8 cellular contexts compared by ENCODE assay signal in the genomic region with DNA sequence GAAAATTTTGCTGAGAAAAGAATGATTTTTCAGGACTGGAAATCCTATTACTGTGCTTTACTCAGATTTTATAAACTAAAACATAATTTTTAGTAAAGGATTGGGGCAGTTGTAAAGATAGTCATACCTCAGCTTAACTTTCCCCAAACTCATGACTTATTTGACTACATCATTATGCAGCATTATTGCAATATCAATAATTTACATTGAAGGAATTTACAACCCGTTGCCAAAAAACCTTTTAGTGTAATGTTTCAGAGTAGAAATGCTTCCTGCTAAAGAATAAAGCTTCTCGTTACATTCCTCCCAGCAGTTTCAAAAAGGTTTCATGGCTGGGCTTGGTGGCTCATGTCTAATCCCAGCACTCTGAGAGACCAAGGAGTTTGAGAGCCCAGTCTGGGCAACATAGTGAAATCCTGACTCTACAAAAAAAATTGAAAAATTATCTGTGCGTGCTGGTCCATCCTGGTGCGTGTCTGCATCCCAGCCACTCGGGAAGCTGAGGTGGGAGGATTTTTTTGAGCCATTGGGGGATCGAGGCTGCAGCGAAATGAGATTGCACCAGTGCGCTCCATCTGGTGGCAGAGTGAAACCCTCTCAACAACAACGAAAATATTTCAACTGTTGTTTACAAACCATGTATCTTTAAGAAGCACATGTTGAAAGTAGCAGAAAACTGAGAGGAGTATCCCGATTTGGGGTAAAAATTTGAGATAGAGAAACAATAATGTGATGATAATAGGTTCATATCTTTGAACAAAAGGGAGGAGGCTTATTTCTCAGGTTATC. TPM values are rescaled to one million over a fixed set of nuclear protein-coding genes. Genes with fewer than 3 reads are reported as not detected.
DNase-seq lines count a peak whose midpoint lies in the region; TF ChIP-seq lines count a peak whose summit lies in the region.

No MANE protein-coding gene starts in this region.

- H3K27me3 ChIP-seq in AG04450 (ENCODE audit: control insufficient read depth, insufficient read depth, low read length) (no peaks in the 10 kb centered on the region), uterus (no peaks in the 10 kb centered on the region), vagina (no peaks in the 10 kb centered on the region)

- TF ChIP-seq CTCF in AG04450 (IDR thresholded peaks at IDR 0.05; ENCODE audit: low read depth, low read length) (peak; percentile 71), GM12864 (IDR thresholded peaks at IDR 0.05; ENCODE audit: low read depth, low read length, missing control alignments) (peak; percentile 65), uterus (IDR thresholded peaks at IDR 0.05) (peak in 3 of 4 experiments; percentile 16 to 49 (median 38)), vagina (IDR thresholded peaks at IDR 0.05) (peak in 1 of 3 experiments; percentile 27)

- intact Hi-C loops in uterus (cut with DNase I; ENCODE audit: low total_unique reads) = loop anchor here (10.0 kb wide), 1 partner anchor 64 kb away; the partner anchor contains the start of gene CDK19
- intact Hi-C loops in vagina (cut with DNase I) = no loop called here

- peaks cover 14% of the 10 kb centered on the region for H3K36me3 ChIP-seq in SK-N-MC (ENCODE audit: insufficient read depth, low read length)
- peaks cover 28% of the 10 kb centered on the region for H3K36me3 ChIP-seq in mesodermal cell (ENCODE audit: control insufficient read depth, insufficient read depth, low read length)
- no peaks in the 10 kb centered on the region for H3K36me3 ChIP-seq in uterus
- H3K36me3 ChIP-seq in vagina = no peaks in the 10 kb centered on the region

- TF ChIP-seq POLR2A in uterus (IDR thresholded peaks at IDR 0.05) (no peak), vagina (IDR thresholded peaks at IDR 0.05) (no peak)

- H3K9ac ChIP-seq in SK-N-MC (ENCODE audit: insufficient read length) = peak overlapping the region; percentile 91

- H3K27ac ChIP-seq in AG04450 (ENCODE audit: low read depth, low read length) (peak overlapping the region; percentile 70), SK-N-MC (peak overlapping the region; percentile 91), cingulate gyrus (ENCODE audit: low read depth, low read length) (peak overlapping the region; percentile 65), mesodermal cell (ENCODE audit: low read depth, low read length, severe bottlenecking) (no peak overlapping the region), uterus (no peak overlapping the region), vagina (no peak overlapping the region)

- CTCF ChIA-PET in AG04450 (lab: Charles Lee) = interaction anchor here (0.6 to 2.8 kb wide), 10 partner anchors 11 to 361 kb away, joined by 3 to 27 read pairs (median 3); no protein-coding TSS in a partner anchor

- peak overlapping the region; percentile 33 for H3K4me3 ChIP-seq in AG04450 (ENCODE audit: low read depth, low read length)
- peak overlapping the region; percentile 15 for H3K4me3 ChIP-seq in GM12864 (ENCODE audit: low read depth, low read length)
- H3K4me3 ChIP-seq in SK-N-MC = peak overlapping the region; percentile 93
- H3K4me3 ChIP-seq in mesodermal cell (ENCODE audit: extremely low read depth, insufficient read depth, low read length, poor library complexity, severe bottlenecking) = peak overlapping the region; percentile 95
- H3K4me3 ChIP-seq in uterus = no peak overlapping the region
- no peak overlapping the region for H3K4me3 ChIP-seq in vagina

- DNase-seq in AG04450 (ENCODE audit: low read depth, low spot score) = peak; percentile 20
- no peak for DNase-seq in GM12864 (ENCODE audit: low read depth)
- DNase-seq in SK-N-MC (ENCODE audit: low read depth, low spot score) = no peak
- DNase-seq in uterus = no peak
- no peak for DNase-seq in vagina (ENCODE audit: extremely low spot score in 2 of 2)
- no peak for DNase-seq in middle frontal gyrus (ENCODE audit: extremely low spot score, low spot score)

- WGBS in mesodermal cell (ENCODE audit: insufficient coverage in 2 of 2), 2 experiments = 27 to 38% methylated on average over 4 to 5 of the region's 10 CpGs

- H3K9me3 ChIP-seq in AG04450 (ENCODE audit: control insufficient read depth, insufficient read depth, low read length) (no peaks in the 10 kb centered on the region; the same call in 1 of the 2 replicates), SK-N-MC (ENCODE audit: low read depth, low read length) (no peaks in the 10 kb centered on the region), mesodermal cell (ENCODE audit: control insufficient read depth, low read length) (no peaks in the 10 kb centered on the region), uterus (no peaks in the 10 kb centered on the region), vagina (no peaks in the 10 kb centered on the region)

- H3K4me1 ChIP-seq in mesodermal cell (ENCODE audit: control insufficient read depth, insufficient read depth, low read length, poor library complexity, severe bottlenecking) (peaks cover 16% of the 10 kb centered on the region), uterus (peaks cover 6 to 11% of the 10 kb centered on the region in 2 donors), vagina (peaks cover 67% of the 10 kb centered on the region)

- POLR2A ChIA-PET in AG04450 (lab: Yijun Ruan, JAX) = interaction anchor here (0.6 to 1.4 kb wide), 3 partner anchors 63 to 197 kb away, joined by 3 to 6 read pairs (median 5); partner anchors contain the start of gene CDK19

RNA-seq across cellular contexts. Expression of gene AMD1, which starts 4.4 kb away (rescaled TPM):
- 58.0 and 84.5 TPM in 2 replicates for polyA plus RNA-seq in AG04450 (2011; rRNA removed)
- 32.3 and 63.6 TPM in 2 replicates for polyA minus RNA-seq in AG04450 (2011; rRNA and poly(A)+ RNA removed)
- 50.4 TPM for polyA plus RNA-seq in mesodermal cell (2013, experiment 1 of 2)
- polyA plus RNA-seq in mesodermal cell (2013, experiment 2 of 2) = 55.1 TPM
- total RNA-seq in uterus = 100 to 1,000 TPM in 3 of 4 donors, 10 to 100 TPM in 1; 75.8 to 121 (median 101) TPM
- total RNA-seq in vagina = 58.2 TPM

Comparison
In these comparisons a context has a peak if more than half of its experiments do, and no peak if none do; other contexts are left out.
1. H3K27ac ChIP-seq: peak in AG04450 (single experiment), SK-N-MC (single experiment) and cingulate gyrus (single experiment); none in mesodermal cell (single experiment), uterus (0 of 2) and vagina (single experiment).
2. H3K4me3 ChIP-seq: peak in AG04450 (single experiment), GM12864 (single experiment), SK-N-MC (single experiment) and mesodermal cell (single experiment); none in uterus (0 of 2) and vagina (0 of 2).